ENCODE assay signal across 10 cellular contexts in the genomic region with DNA sequence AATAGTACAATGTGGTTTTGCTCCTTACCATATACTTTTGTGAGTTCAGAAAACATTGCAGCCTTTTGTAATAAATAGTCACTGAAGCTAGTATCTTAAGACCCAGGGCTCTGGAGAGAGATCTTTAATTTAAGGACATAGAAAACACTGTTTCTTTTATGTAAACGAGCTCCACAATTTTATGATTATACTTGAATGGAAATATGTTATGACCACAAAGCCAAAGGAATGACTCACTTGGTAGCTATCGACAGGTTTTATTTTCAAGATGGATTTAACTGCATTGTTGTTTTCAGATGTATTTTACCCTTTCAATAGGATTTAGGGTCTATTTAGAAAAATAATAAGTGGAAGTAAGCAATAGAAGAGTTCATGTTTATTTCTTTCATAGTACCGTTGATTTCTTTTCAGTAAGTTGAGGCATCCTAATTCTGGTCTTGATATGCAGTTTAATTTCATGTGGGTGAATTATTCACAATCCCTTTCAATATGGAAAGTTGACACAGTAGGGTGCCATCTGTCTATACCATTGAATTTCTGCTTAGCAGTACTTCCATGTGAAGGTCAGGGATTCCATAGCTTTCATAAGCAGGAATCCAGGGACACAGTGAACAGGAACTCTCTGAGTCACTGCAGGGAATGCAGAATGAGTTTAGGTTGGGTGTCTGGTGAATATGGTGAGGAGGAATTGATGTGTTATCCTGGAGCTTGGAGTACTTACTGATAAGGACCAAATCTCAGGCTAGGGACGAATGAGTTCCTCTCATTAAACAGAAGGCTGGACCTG.
A peak's percentile ranks its signal among the peaks of the same experiment; 100 is the strongest.
DNase-seq lines count a peak whose midpoint lies in the region; ATAC-seq and TF ChIP-seq lines count a peak whose summit lies in the region.
"Had no signal": no experiment of that assay in that cellular context is flagged by ENCODE, and none has a peak within 500 bp of the region (broad histone marks: within the 10 kb centered on the region; RNA-seq: fewer than 3 reads in every experiment).

No MANE protein-coding gene starts in this region.

- no peaks in the 10 kb centered on the region for H3K27me3 ChIP-seq in tibial nerve

- no peak overlapping the region for H3K4me3 ChIP-seq in tibial nerve

- peak; percentile 48 for ATAC-seq in Right ventricle myocardium inferior

- TF ChIP-seq EP300 in tibial nerve (IDR thresholded peaks at IDR 0.05): no peak

- DNase-seq in Right ventricle myocardium inferior (ENCODE audit: missing footprints): no peak
- DNase-seq in cardiac septum (ENCODE audit: low spot score): no peak
- peak; percentile 54 for DNase-seq in dedifferentiated amniotic fluid mesenchymal stem cell (ENCODE audit: extremely low spot score)
- DNase-seq in islet precursor cell: peak; percentile 82
- no peak for DNase-seq in tibial nerve (ENCODE audit: low spot score in 2 of 2)
- DNase-seq in GM10266 (ENCODE audit: extremely low spot score): no peak
- DNase-seq in SIG-M5 treated with dmso at 0.1 percent for 504 hours (lab: John Stamatoyannopoulos, UW; ENCODE audit: unreplicated experiment): no peak
- no peak for DNase-seq in NCI-H524 (lab: John Stamatoyannopoulos, UW)
- DNase-seq: H7, substantia nigra had no signal

- no peaks in the 10 kb centered on the region for H3K9me3 ChIP-seq in tibial nerve

- TF ChIP-seq CTCF in tibial nerve (IDR thresholded peaks at IDR 0.05) (no peak), GM10266 (IDR thresholded peaks at IDR 0.05; ENCODE audit: control insufficient read depth, insufficient read depth, low read depth, missing control alignments) (no peak)

- peaks cover 0 to 4% (median 2%) of the 10 kb centered on the region in 4 donors for H3K4me1 ChIP-seq in tibial nerve

- intact Hi-C loops in Right ventricle myocardium inferior (cut with DNase I) (no loop called here), cardiac septum (cut with DNase I) (no loop called here)

- no peak for TF ChIP-seq POLR2A in tibial nerve (IDR thresholded peaks at IDR 0.05)

- no peak overlapping the region for H3K27ac ChIP-seq in tibial nerve

- H3K36me3 ChIP-seq in tibial nerve: no peaks in the 10 kb centered on the region

- WGBS in tibial nerve, 2 donors: 65 to 71% methylated on average over 4 of the region's 4 CpGs

Comparison
In these comparisons a context has a peak if more than half of its experiments do, and no peak if none do; other contexts are left out.
1. DNase-seq: peak in dedifferentiated amniotic fluid mesenchymal stem cell (single experiment) and islet precursor cell (single experiment); none in Right ventricle myocardium inferior (single experiment), cardiac septum (single experiment), tibial nerve (0 of 2), GM10266 (single experiment), SIG-M5 treated with dmso at 0.1 percent for 504 hours (single experiment) and NCI-H524 (0 of 2).